ENCODE assay signal across 13 cellular contexts in the genomic region with DNA sequence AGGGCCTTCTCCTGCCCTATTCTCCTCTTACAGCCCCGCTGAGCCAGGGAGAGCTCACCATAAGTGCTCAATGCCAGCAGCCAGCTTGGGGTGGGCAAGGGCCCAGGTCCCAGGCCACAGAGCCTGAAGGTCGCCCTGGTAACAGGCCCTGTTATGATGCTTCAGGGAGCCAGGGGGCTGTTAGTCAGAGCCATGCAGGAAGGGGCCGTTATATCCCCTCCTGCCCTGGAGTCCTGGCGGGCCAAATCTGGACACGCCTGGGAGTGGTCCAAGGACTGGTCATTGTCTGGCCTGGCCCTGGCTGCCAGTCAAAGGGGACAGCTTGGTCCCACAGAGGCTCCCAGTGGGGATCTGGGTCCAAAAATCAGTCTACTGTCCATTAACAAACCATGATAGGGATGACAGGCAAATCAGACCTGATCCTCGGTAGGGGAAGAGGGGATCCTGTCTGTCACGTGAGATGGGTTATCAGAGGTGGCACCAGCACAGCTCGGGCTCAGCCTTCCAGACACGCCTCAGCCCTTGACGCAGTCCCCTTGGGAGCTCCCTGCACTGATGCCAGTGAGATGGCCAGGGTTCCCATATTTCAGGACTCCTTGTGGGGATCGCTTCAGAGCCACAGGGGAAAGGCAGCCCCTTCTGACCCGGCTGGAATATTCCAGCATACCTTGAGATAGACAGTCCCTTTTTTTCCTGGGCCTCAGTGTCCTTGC. TPM values are rescaled to one million over a fixed set of nuclear protein-coding genes. Genes with fewer than 3 reads are reported as not detected.
A peak's percentile ranks its signal among the peaks of the same experiment; 100 is the strongest.
DNase-seq lines count a peak whose midpoint lies in the region; ATAC-seq and TF ChIP-seq lines count a peak whose summit lies in the region.
"Had no signal": no experiment of that assay in that cellular context is flagged by ENCODE, and none has a peak within 500 bp of the region (broad histone marks: within the 10 kb centered on the region; RNA-seq: fewer than 3 reads in every experiment).

No MANE protein-coding gene starts in this region.

- H3K56ac ChIP-seq in H9 (ENCODE audit: insufficient read length, low read depth, low read length), result no peak overlapping the region

- H3K14ac ChIP-seq in H9 (ENCODE audit: insufficient read depth, low read length), result no peak overlapping the region

- H3K79me2 ChIP-seq in H9 (ENCODE audit: insufficient read depth, low read length), result no peaks in the 10 kb centered on the region

- no peak overlapping the region for H2BK120ac ChIP-seq in H9 (ENCODE audit: low read depth, low read length, poor library complexity, severe bottlenecking)

- H3K9me3 ChIP-seq in H9 (ENCODE audit: control insufficient read depth, low read depth, low read length) (no peaks in the 10 kb centered on the region), right atrium auricular region (no peaks in the 10 kb centered on the region), skeletal muscle tissue (ENCODE audit: control insufficient read depth in 3 of 3, low read length in 3 of 3) (peaks cover 0 to 2% (median 0%) of the 10 kb centered on the region in 3 donors)

- no peak overlapping the region for H4K5ac ChIP-seq in H9 (ENCODE audit: insufficient read length, low read depth, low read length)

- no peak overlapping the region; a peak in 1 of 7 replicates for H3K27ac Mint-ChIP-seq in H9
- H3K27ac Mint-ChIP-seq: activated naive CD8-positive, alpha-beta T cell treated with anti-CD3 and anti-CD28 coated beads, Interleukin-2, amount 10 ng/mL, durations not matched to agents 7 days and 5 days had no signal

- no peaks in the 10 kb centered on the region for H3K79me1 ChIP-seq in H9 (ENCODE audit: insufficient read depth, low read depth, low read length, poor library complexity, severe bottlenecking)

- H3K9ac ChIP-seq in H9 (ENCODE audit: extremely low read depth, insufficient read length, low read length), result no peak overlapping the region
- peak overlapping the region in 1 of 3 donors; percentile 50 for H3K9ac ChIP-seq in skeletal muscle tissue (ENCODE audit: low read depth in 1 of 3, low read length in 3 of 3)

- no peaks in the 10 kb centered on the region for H3K27me3 ChIP-seq in H9 (ENCODE audit: insufficient read depth, low read length)
- no peaks in the 10 kb centered on the region for H3K27me3 ChIP-seq in right atrium auricular region
- H3K27me3 ChIP-seq in skeletal muscle tissue (ENCODE audit: control insufficient read depth in 3 of 3, insufficient read depth in 3 of 3, low read length in 3 of 3), result no peaks in the 10 kb centered on the region

- H2BK5ac ChIP-seq in H9 (ENCODE audit: insufficient read length, low read length), result no peak overlapping the region

- H3K23ac ChIP-seq in H9 (ENCODE audit: insufficient read length, low read depth, low read length), result no peak overlapping the region

- H3K4me3 ChIP-seq in right atrium auricular region (no peak overlapping the region), skeletal muscle tissue (ENCODE audit: low read length in 3 of 3) (no peak overlapping the region)

- no peak overlapping the region for H2BK12ac ChIP-seq in H9 (ENCODE audit: insufficient read length, low read depth, low read length)

- H3K9me3 Mint-ChIP-seq in H9, result peaks cover 8 to 9% of the 10 kb centered on the region in 2 experiments
- H3K9me3 Mint-ChIP-seq: CD14-positive monocyte had no signal

- H3K4ac ChIP-seq in H9 (ENCODE audit: low read depth, low read length), result no peak overlapping the region

- peak overlapping the region; percentile 26 for H3K18ac ChIP-seq in H9 (ENCODE audit: insufficient read length, low read depth, low read length)

- no peak for TF ChIP-seq CTCF in H9 (conservative IDR thresholded peaks at IDR 0.05)
- no peak for TF ChIP-seq CTCF in right atrium auricular region (IDR thresholded peaks at IDR 0.05)

- no peaks in the 10 kb centered on the region for H4K20me1 ChIP-seq in H9 (ENCODE audit: control insufficient read depth, insufficient read depth, insufficient read length)

- no peak for DNase-seq in H9
- peak; percentile 90 for DNase-seq in cerebellum (ENCODE audit: low spot score)
- peak; percentile 88 for DNase-seq in right atrium auricular region (ENCODE audit: low spot score)
- DNase-seq in KBM-7, result no peak
- DNase-seq in globus pallidus (ENCODE audit: low spot score), result no peak
- DNase-seq: activated naive CD8-positive, alpha-beta T cell treated with anti-CD3 and anti-CD28 coated beads, Interleukin-2, amount 10 ng/mL, durations not matched to agents 7 days and 5 days; GF-D8; NCI-H446 treated with DMSO at 0.1 percent for 48 hours had no signal

- H3K23me2 ChIP-seq in H9 (ENCODE audit: insufficient read length, low read depth, low read length, poor library complexity, severe bottlenecking), result peaks cover 2% of the 10 kb centered on the region

- H4K91ac ChIP-seq in H9 (ENCODE audit: insufficient read length, low read depth, low read length), result no peak overlapping the region

- no peak overlapping the region for H3K4me2 ChIP-seq in H9 (ENCODE audit: insufficient read depth, insufficient read length, low read length)

- H3K36me3 Mint-ChIP-seq in H9 (ENCODE audit: insufficient read depth in 1 of 3, low read depth in 3 of 3), result peaks cover 0 to 9% (median 7%) of the 10 kb centered on the region in 3 experiments; a peak in 4 of 7 replicates
- H3K36me3 Mint-ChIP-seq: activated naive CD8-positive, alpha-beta T cell treated with anti-CD3 and anti-CD28 coated beads, Interleukin-2, amount 10 ng/mL, durations not matched to agents 7 days and 5 days; CD14-positive monocyte had no signal

- H4K8ac ChIP-seq in H9 (replicated peaks; ENCODE audit: insufficient read length, low read depth, low read length), result no peak overlapping the region

- H3K4me1 ChIP-seq in H9 (ENCODE audit: insufficient read depth, low read length) (no peaks in the 10 kb centered on the region; the same call in 1 of the 2 replicates), right atrium auricular region (peaks cover 0 to 58% of the 10 kb centered on the region in 2 donors), skeletal muscle tissue (ENCODE audit: control insufficient read depth in 3 of 3, insufficient read depth in 3 of 3, low read length in 3 of 3) (peaks cover 21 to 49% (median 44%) of the 10 kb centered on the region in 3 donors)

- no peak overlapping the region for H2AK5ac ChIP-seq in H9 (ENCODE audit: insufficient read length, low read length)

- H3K27ac ChIP-seq in H9 (ENCODE audit: insufficient read length, low read depth, low read length) (no peak overlapping the region), right atrium auricular region (peak overlapping the region; percentile 70 to 77), skeletal muscle tissue (ENCODE audit: low read depth, low read length) (peak overlapping the region; percentile 75)
- H3K27ac ChIP-seq: RWPE1 had no signal

- no peak overlapping the region for H3K4me3 Mint-ChIP-seq in H9
- H3K4me3 Mint-ChIP-seq: activated naive CD8-positive, alpha-beta T cell treated with anti-CD3 and anti-CD28 coated beads, Interleukin-2, amount 10 ng/mL, durations not matched to agents 7 days and 5 days had no signal

- H2BK15ac ChIP-seq in H9 (ENCODE audit: low read depth, low read length), result no peak overlapping the region

- no peak overlapping the region for H3T11ph ChIP-seq in H9 (ENCODE audit: low read length)

- ATAC-seq in GM21717 (IDR thresholded peaks at IDR 0.05; ENCODE audit: unreplicated experiment), result no peak
- no peak for ATAC-seq in GM18502 (IDR thresholded peaks at IDR 0.05; ENCODE audit: poor library complexity, unreplicated experiment)

- H3K36me3 ChIP-seq in right atrium auricular region, result no peaks in the 10 kb centered on the region
- H3K36me3 ChIP-seq in skeletal muscle tissue (ENCODE audit: control insufficient read depth in 3 of 3, insufficient read depth in 3 of 3, low read length in 3 of 3), result no peaks in the 10 kb centered on the region

- in situ Hi-C loops in KBM-7 (cut with MboI; ENCODE audit: low pct_unique_long_range_greater_than_20kb, low sequenced_read_pairs), result no loop called here

- H3K4me1 Mint-ChIP-seq in H9, result peaks cover 19 to 30% of the 10 kb centered on the region in 2 experiments

- no CpG with 5 or more reads among the region's 12 CpGs for WGBS in H9 (ENCODE audit: extremely low coverage, insufficient read length, low lambda C conversion rate)

- H3K27me3 Mint-ChIP-seq in H9 (ENCODE audit: low read depth), result peaks cover 6% of the 10 kb centered on the region; the same call in 1 of the 2 replicates

- no peak overlapping the region for H2BK20ac ChIP-seq in H9 (ENCODE audit: low read depth, low read length, poor library complexity, severe bottlenecking)

- no peak overlapping the region for H2AFZ ChIP-seq in H9 (ENCODE audit: low read length)

RNA-seq across cellular contexts. Expression of gene LRRC32, which starts 55.9 kb away (rescaled TPM):
- total RNA-seq in H9 (2021), result 0.46 and 0.59 TPM in 2 replicates
- total RNA-seq in cerebellum, result 3.6 TPM
- 10 to 100 TPM; 37.9 to 56.0 TPM for total RNA-seq in right atrium auricular region
- total RNA-seq in skeletal muscle tissue, result 6.3 TPM

Comparison
In these comparisons a context has a peak if more than half of its experiments do, and no peak if none do; other contexts are left out.
1. DNase-seq: peak in cerebellum (single experiment) and right atrium auricular region (single experiment); none in H9 (single experiment), KBM-7 (single experiment) and globus pallidus (single experiment).